Comparison of ENCODE assay signal across 21 cellular contexts in genomic region chr1:163093579-163093978, GRCh38. TPM values are rescaled to one million over a fixed set of nuclear protein-coding genes. Genes with fewer than 3 reads are reported as not detected.
"Had no signal": no experiment of that assay in that cellular context is flagged by ENCODE, and none has a peak within 500 bp of the region (broad histone marks: within the 10 kb centered on the region; RNA-seq: fewer than 3 reads in every experiment).

No MANE protein-coding gene starts in this region.

- H3K27me3 ChIP-seq: esophagus squamous epithelium, gastroesophageal sphincter, right lobe of liver, tibial artery, upper lobe of left lung, uterus had no signal

- H3K9me3 Mint-ChIP-seq: memory B cell; mesothelial cell of epicardium; stimulated activated effector memory CD8-positive, alpha-beta T cell treated with anti-CD3 and anti-CD28 coated beads, Interleukin-12 subunit alpha, Interleukin-12 subunit beta, amount 100 ng/mL, for 72 hours had no signal

- H3K9me3 ChIP-seq: esophagus squamous epithelium, gastroesophageal sphincter, left ventricle myocardium inferior, lower lobe of right lung, prostate gland, right lobe of liver, suprapubic skin, tibial artery, upper lobe of left lung, uterus had no signal

- H3K36me3 ChIP-seq: esophagus squamous epithelium, gastroesophageal sphincter, left ventricle myocardium inferior, lower lobe of right lung, prostate gland, right lobe of liver, suprapubic skin, tibial artery, upper lobe of left lung, uterus had no signal

- H2AFZ ChIP-seq: parathyroid adenoma had no signal

- H3K4me1 Mint-ChIP-seq: immature natural killer cell; memory B cell; stimulated activated effector memory CD8-positive, alpha-beta T cell treated with anti-CD3 and anti-CD28 coated beads, Interleukin-12 subunit alpha, Interleukin-12 subunit beta, amount 100 ng/mL, for 72 hours had no signal

- H3K9ac ChIP-seq: parathyroid adenoma had no signal

- H3K27ac ChIP-seq: esophagus squamous epithelium, left ventricle myocardium inferior, lower lobe of right lung, parathyroid adenoma, prostate gland, right lobe of liver, suprapubic skin, tibial artery, upper lobe of left lung, uterus had no signal

- H3K4me3 Mint-ChIP-seq: immature natural killer cell; memory B cell; mesothelial cell of epicardium; natural killer cell treated with Interleukin-12 subunit alpha and Interleukin-12 subunit beta and Interleukin-15 and Interleukin-18, amount 100 ng/mL, for 72 hours; stimulated activated effector memory CD8-positive, alpha-beta T cell treated with anti-CD3 and anti-CD28 coated beads, Interleukin-12 subunit alpha, Interleukin-12 subunit beta, amount 100 ng/mL, for 72 hours had no signal

- ATAC-seq: gastroesophageal sphincter; lower lobe of right lung; natural killer cell treated with Interleukin-12 subunit alpha and Interleukin-12 subunit beta and Interleukin-15 and Interleukin-18, amount 100 ng/mL, for 72 hours; right lobe of liver; stimulated activated effector memory CD8-positive, alpha-beta T cell treated with anti-CD3 and anti-CD28 coated beads, Interleukin-12 subunit alpha, Interleukin-12 subunit beta, amount 100 ng/mL, for 72 hours; stimulated activated naive CD8-positive, alpha-beta T cell treated with anti-CD3 and anti-CD28 coated beads, Interleukin-15, Interleukin-2, amounts not matched to agents 100 U/mL and 50 U/mL, for 24 hours had no signal

- H3K27ac Mint-ChIP-seq: immature natural killer cell; memory B cell; mesothelial cell of epicardium; natural killer cell treated with Interleukin-12 subunit alpha and Interleukin-12 subunit beta and Interleukin-15 and Interleukin-18, amount 100 ng/mL, for 72 hours; stimulated activated effector memory CD8-positive, alpha-beta T cell treated with anti-CD3 and anti-CD28 coated beads, Interleukin-12 subunit alpha, Interleukin-12 subunit beta, amount 100 ng/mL, for 72 hours had no signal

- H3K4me1 ChIP-seq: left ventricle myocardium inferior, lower lobe of right lung, parathyroid adenoma, prostate gland, right lobe of liver, suprapubic skin, upper lobe of left lung had no signal

- H3K36me3 Mint-ChIP-seq: immature natural killer cell; memory B cell; mesothelial cell of epicardium; natural killer cell treated with Interleukin-12 subunit alpha and Interleukin-12 subunit beta and Interleukin-15 and Interleukin-18, amount 100 ng/mL, for 72 hours; stimulated activated effector memory CD8-positive, alpha-beta T cell treated with anti-CD3 and anti-CD28 coated beads, Interleukin-12 subunit alpha, Interleukin-12 subunit beta, amount 100 ng/mL, for 72 hours had no signal

- DNase-seq: esophagus squamous epithelium; immature natural killer cell; left cardiac atrium; left ventricle myocardium inferior; lower lobe of right lung; occipital lobe; right lobe of liver; stimulated activated CD4-positive, alpha-beta T cell treated with anti-CD3 and anti-CD28 coated beads, Interleukin-4, amount 100 ng/mL, for 1 hour; stimulated activated CD8-positive, alpha-beta memory T cell treated with anti-CD3 and anti-CD28 coated beads, Interleukin-4, amount 100 ng/mL, for 48 hours; stimulated activated naive CD8-positive, alpha-beta T cell treated with anti-CD3 and anti-CD28 coated beads, Interleukin-15, Interleukin-2, amounts not matched to agents 100 U/mL and 50 U/mL, for 24 hours; tibial artery; uterus had no signal

- H3K4me3 ChIP-seq: esophagus squamous epithelium, gastroesophageal sphincter, left ventricle myocardium inferior, lower lobe of right lung, prostate gland, right lobe of liver, suprapubic skin, tibial artery, upper lobe of left lung, uterus had no signal

- H3K79me2 ChIP-seq: parathyroid adenoma had no signal

RNA-seq across cellular contexts. Expression of gene RGS4, which starts 24.4 kb away (rescaled TPM):
- total RNA-seq: natural killer cell treated with Interleukin-12 subunit alpha and Interleukin-12 subunit beta and Interleukin-15 and Interleukin-18, amount 100 ng/mL, for 72 hours; suprapubic skin had no signal
- polyA plus RNA-seq: immature natural killer cell had no signal
